Comparison of ENCODE assay signal across 21 cellular contexts in genomic region chr11:115214644-115215305, GRCh38.
"Had no signal": no experiment of that assay in that cellular context is flagged by ENCODE, and none has a peak within 500 bp of the region (broad histone marks: within the 10 kb centered on the region; RNA-seq: fewer than 3 reads in every experiment).

No MANE protein-coding gene starts in this region.

- H3K9me3 Mint-ChIP-seq: activated CD4-positive, alpha-beta memory T cell treated with anti-CD3 and anti-CD28 coated beads, Interleukin-2, amount 10 ng/mL, durations not matched to agents 7 days and 5 days; activated naive CD8-positive, alpha-beta T cell treated with anti-CD3 and anti-CD28 coated beads, Interleukin-2, amount 10 ng/mL, durations not matched to agents 7 days and 5 days; activated T-cell treated with anti-CD3 and anti-CD28 coated beads, Interleukin-2, amount 50 U/mL, for 72 hours; activated T-helper 2 cell treated with anti-CD3 and anti-CD28 coated beads, Interferon-gamma antibody, Interleukin-2, Interleukin-4, amounts not matched to agents 10 μg/mL and 5 μg/mL and 100 μg/mL, durations not matched to agents 14 hours and 24 hours and 36 hours; T-helper 1 cell treated with Interleukin-12 subunit alpha and Interleukin-12 subunit beta and Interleukin-4 antibody, amounts not matched to agents 30 μg/mL and 1 μg/mL, for 36 hours had no signal

- H3K4me1 Mint-ChIP-seq: activated naive CD8-positive, alpha-beta T cell treated with anti-CD3 and anti-CD28 coated beads, Interleukin-2, amount 10 ng/mL, durations not matched to agents 7 days and 5 days had no signal

- H3K36me3 Mint-ChIP-seq: activated naive CD8-positive, alpha-beta T cell treated with anti-CD3 and anti-CD28 coated beads, Interleukin-2, amount 10 ng/mL, durations not matched to agents 7 days and 5 days had no signal

- H3K4me1 ChIP-seq: adrenal gland had no signal

- H3K27me3 ChIP-seq: adrenal gland had no signal

- DNase-seq: activated CD4-positive, alpha-beta memory T cell treated with anti-CD3 and anti-CD28 coated beads, Interleukin-2, amount 10 ng/mL, durations not matched to agents 7 days and 5 days; activated CD4-positive, alpha-beta T cell treated with anti-CD3 and anti-CD28 coated beads, Interleukin-2, amount 50 U/mL, for 1 hour; activated CD4-positive, CD25-positive, alpha-beta regulatory T cell; activated gamma-delta T cell treated with Interleukin-2 at 50 U/mL for 16 hours; activated naive CD4-positive, alpha-beta T cell treated with anti-CD3 and anti-CD28 coated beads, Interleukin-2, amount 50 U/mL, for 16 hours; activated naive CD8-positive, alpha-beta T cell treated with anti-CD3 and anti-CD28 coated beads, Interleukin-2, amount 10 ng/mL, durations not matched to agents 7 days and 5 days; activated T-cell treated with anti-CD3 and anti-CD28 coated beads for 4 hours; activated T-cell treated with anti-CD3 and anti-CD28 coated beads, Interleukin-2, amount 50 U/mL, for 72 hours; adrenal gland; central memory CD4-positive, alpha-beta T cell; MV-4-11; NCI-H1092 treated with DMSO at 0.1 percent for 48 hours; NCI-H1417 treated with DMSO at 0.1 percent for 48 hours; NCI-H1694 treated with DMSO at 0.1 percent for 48 hours; NCI-H2029 treated with DMSO at 0.1 percent for 48 hours; NCI-H510A treated with DMSO at 0.1 percent for 48 hours; SHP77 treated with DMSO at 0.1 percent for 48 hours had no signal

- H3K9me3 ChIP-seq: adrenal gland had no signal

- H3K9ac ChIP-seq: KMS-11 had no signal

- H3K4me3 ChIP-seq: adrenal gland, PC-9 had no signal

- H3K4me2 ChIP-seq: KMS-11, PC-9 had no signal

- H3K27ac Mint-ChIP-seq: activated CD4-positive, alpha-beta memory T cell treated with anti-CD3 and anti-CD28 coated beads, Interleukin-2, amount 10 ng/mL, durations not matched to agents 7 days and 5 days; activated naive CD8-positive, alpha-beta T cell treated with anti-CD3 and anti-CD28 coated beads, Interleukin-2, amount 10 ng/mL, durations not matched to agents 7 days and 5 days; activated T-cell treated with anti-CD3 and anti-CD28 coated beads, Interleukin-2, amount 50 U/mL, for 72 hours; activated T-helper 2 cell treated with anti-CD3 and anti-CD28 coated beads, Interferon-gamma antibody, Interleukin-2, Interleukin-4, amounts not matched to agents 10 μg/mL and 5 μg/mL and 100 μg/mL, durations not matched to agents 14 hours and 24 hours and 36 hours; T-helper 1 cell treated with Interleukin-12 subunit alpha and Interleukin-12 subunit beta and Interleukin-4 antibody, amounts not matched to agents 30 μg/mL and 1 μg/mL, for 36 hours had no signal

- H3K27ac ChIP-seq: adrenal gland, KMS-11, PC-9 had no signal

- H3K36me3 ChIP-seq: adrenal gland had no signal

- H3K4me3 Mint-ChIP-seq: activated CD4-positive, alpha-beta memory T cell treated with anti-CD3 and anti-CD28 coated beads, Interleukin-2, amount 10 ng/mL, durations not matched to agents 7 days and 5 days; activated naive CD8-positive, alpha-beta T cell treated with anti-CD3 and anti-CD28 coated beads, Interleukin-2, amount 10 ng/mL, durations not matched to agents 7 days and 5 days; activated T-cell treated with anti-CD3 and anti-CD28 coated beads, Interleukin-2, amount 50 U/mL, for 72 hours; T-helper 1 cell treated with Interleukin-12 subunit alpha and Interleukin-12 subunit beta and Interleukin-4 antibody, amounts not matched to agents 30 μg/mL and 1 μg/mL, for 36 hours had no signal

- H3K27me3 Mint-ChIP-seq: activated naive CD8-positive, alpha-beta T cell treated with anti-CD3 and anti-CD28 coated beads, Interleukin-2, amount 10 ng/mL, durations not matched to agents 7 days and 5 days had no signal
